1 cellular context compared by ENCODE assay signal in genomic region chr14:23376477-23377200, GRCh38.
A peak's percentile ranks its signal among the peaks of the same experiment; 100 is the strongest.
TF ChIP-seq lines count a peak whose summit lies in the region.

Gene CMTM5 (plus strand): TSS chr14:23377046. CDS start chr14:23377252, 206 bp downstream.

TF ChIP-seq in HepG2, 621 proteins besides CTCF, POLR2A, EP300 and RAD21 (continued from another document):
- no peak for TF ChIP-seq ZNF878 (CRISPR knock-in tag; IDR thresholded peaks at IDR 0.05)
- TF ChIP-seq HIC2 (CRISPR knock-in tag; IDR thresholded peaks at IDR 0.05; ENCODE audit: low read depth): no peak
- no peak for TF ChIP-seq YEATS2 (CRISPR knock-in tag; IDR thresholded peaks at IDR 0.05; ENCODE audit: borderline replicate concordance)
- TF ChIP-seq ZNF513 (CRISPR knock-in tag; conservative IDR thresholded peaks at IDR 0.05): no peak
- TF ChIP-seq JARID2 (CRISPR knock-in tag; IDR thresholded peaks at IDR 0.05; ENCODE audit: insufficient replicate concordance): no peak
- TF ChIP-seq ZNF143 (CRISPR knock-in tag; IDR thresholded peaks at IDR 0.05): no peak
- TF ChIP-seq ZNF615 (CRISPR knock-in tag; IDR thresholded peaks at IDR 0.05; ENCODE audit: borderline replicate concordance): no peak
- TF ChIP-seq ZFP91 (CRISPR knock-in tag; IDR thresholded peaks at IDR 0.05; ENCODE audit: borderline replicate concordance): no peak
- TF ChIP-seq ZNF883 (CRISPR knock-in tag; IDR thresholded peaks at IDR 0.05; ENCODE audit: not compliant biosample characterization): peak; percentile 57
- no peak for TF ChIP-seq ZNF251 (CRISPR knock-in tag; IDR thresholded peaks at IDR 0.05)
- TF ChIP-seq CBX5 (CRISPR knock-in tag; IDR thresholded peaks at IDR 0.05; ENCODE audit: borderline replicate concordance): no peak
- TF ChIP-seq TAF15 (IDR thresholded peaks at IDR 0.05; ENCODE audit: low read depth, low read length, poor library complexity, severe bottlenecking): no peak
- no peak for TF ChIP-seq ZNF12 (CRISPR knock-in tag; IDR thresholded peaks at IDR 0.05)
- no peak for TF ChIP-seq CEBPB (IDR thresholded peaks at IDR 0.05; ENCODE audit: borderline replicate concordance, low read depth, low read length)
- no peak for TF ChIP-seq TSC22D2 (CRISPR knock-in tag; IDR thresholded peaks at IDR 0.05; ENCODE audit: borderline replicate concordance)
- no peak for TF ChIP-seq KAT7 (CRISPR knock-in tag; IDR thresholded peaks at IDR 0.05; ENCODE audit: borderline replicate concordance)
- no peak for TF ChIP-seq GLMP (CRISPR knock-in tag; IDR thresholded peaks at IDR 0.05; ENCODE audit: borderline replicate concordance)
- no peak for TF ChIP-seq CSRNP2 (CRISPR knock-in tag; conservative IDR thresholded peaks at IDR 0.05; ENCODE audit: low read depth)
- TF ChIP-seq ZNF407 (CRISPR knock-in tag; IDR thresholded peaks at IDR 0.05; ENCODE audit: not compliant biosample characterization): peak; percentile 44
TF ChIP-seq in HepG2: peak in this region for 4.
